Comparison of ENCODE assay signal across 11 cellular contexts in the genomic region with DNA sequence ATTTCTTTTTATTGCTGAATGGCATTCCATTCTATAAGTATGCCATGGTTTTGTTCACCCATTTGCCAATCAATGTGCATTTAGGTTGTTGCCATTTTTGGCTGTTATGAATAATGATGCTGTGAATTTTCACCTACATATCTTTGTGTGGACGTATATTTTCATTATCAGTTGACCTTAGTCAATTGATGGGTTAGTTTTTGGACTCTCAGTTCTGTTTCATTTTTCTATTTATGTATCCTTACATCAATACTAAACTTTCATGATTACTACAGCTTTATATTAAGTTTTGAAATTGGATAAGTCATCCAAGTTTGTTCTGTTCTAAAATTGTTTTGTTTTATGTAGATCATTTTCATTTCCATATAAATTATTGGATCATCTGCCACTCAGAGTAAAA.
"Had no signal": no experiment of that assay in that cellular context is flagged by ENCODE, and none has a peak within 500 bp of the region (broad histone marks: within the 10 kb centered on the region; RNA-seq: fewer than 3 reads in every experiment).

No MANE protein-coding gene starts in this region.

- H3K27ac ChIP-seq: GM23248, HL-60, KMS-11 had no signal

- ATAC-seq: HCT116, HepG2 had no signal

- H3K9ac ChIP-seq: GM23248, KMS-11 had no signal

- H3K36me3 ChIP-seq: HAP-1 had no signal

- FAIRE-seq: HepG2 had no signal

- H3K4me2 ChIP-seq: KMS-11 had no signal

- H3K9me3 ChIP-seq: HAP-1 had no signal

- DNase-seq: GM23248, GOT3, H7, HFFc6, Karpas-422, KBM-7 had no signal

- H3K4me1 ChIP-seq: HAP-1 had no signal

- H2AFZ ChIP-seq: GM23248 had no signal

- H3K4me3 ChIP-seq: GM23248, HAP-1 had no signal
